Comparison of ENCODE assay signal across 11 cellular contexts in genomic region chr1:172609528-172609927, GRCh38. TPM values are rescaled to one million over a fixed set of nuclear protein-coding genes. Genes with fewer than 3 reads are reported as not detected.
A peak's percentile ranks its signal among the peaks of the same experiment; 100 is the strongest.
DNase-seq lines count a peak whose midpoint lies in the region; ATAC-seq and TF ChIP-seq lines count a peak whose summit lies in the region.
"Had no signal": no experiment of that assay in that cellular context is flagged by ENCODE, and none has a peak within 500 bp of the region (broad histone marks: within the 10 kb centered on the region; RNA-seq: fewer than 3 reads in every experiment).

No MANE protein-coding gene starts in this region.

- TF ChIP-seq CTCF in HFFc6 (IDR thresholded peaks at IDR 0.05) (peak; percentile 74), activated B cell treated with CpG ODN at 0.5 μM for 24 hours (IDR thresholded peaks at IDR 0.05) (no peak)

- H3K27ac ChIP-seq in CD4-positive, alpha-beta memory T cell (ENCODE audit: low read depth, low read length): no peak overlapping the region

- no peak overlapping the region for H3K4me3 ChIP-seq in CD4-positive, alpha-beta memory T cell (ENCODE audit: low read length in 2 of 2)

- POLR2A ChIA-PET in CD4-positive, alpha-beta memory T cell (lab: Charles Lee; ENCODE audit: partially characterized antibody): interaction anchor here (0.7 to 3.2 kb wide), 8 partner anchors 20 to 115 kb away, joined by 3 to 27 read pairs (median 4); no protein-coding TSS in a partner anchor
- POLR2A ChIA-PET in activated B cell treated with CpG ODN at 0.5 μM for 24 hours (lab: Charles Lee): no interaction called here

- DNase-seq in CD4-positive, alpha-beta memory T cell: peak in 4 of 5 donors; percentile 34 to 41 (median 38)
- DNase-seq in HFFc6 (peak; percentile 28), activated B cell treated with CpG ODN at 0.5 μM for 24 hours (no peak), left lobe of liver (ENCODE audit: low spot score) (no peak), NCI-H1436 (lab: John Stamatoyannopoulos, UW) (no peak), NCI-H748 (lab: John Stamatoyannopoulos, UW; ENCODE audit: unreplicated experiment) (no peak)
- DNase-seq in activated CD4-positive, alpha-beta T cell treated with anti-CD3 and anti-CD28 coated beads, Interleukin-2, amount 50 U/mL, for 4 hours: no peak
- DNase-seq: activated CD4-positive, alpha-beta T cell treated with anti-CD3 and anti-CD28 coated beads, Interleukin-2, amount 50 U/mL, for 1 hour; stimulated activated CD4-positive, alpha-beta T cell treated with anti-CD3 and anti-CD28 coated beads, Interleukin-2, amount 100 ng/mL, for 24 hours had no signal

- peaks cover 28 to 42% of the 10 kb centered on the region in 2 donors for H3K36me3 Mint-ChIP-seq in CD4-positive, alpha-beta memory T cell
- H3K36me3 Mint-ChIP-seq in HFFc6 (ENCODE audit: low read depth) (peaks cover 26% of the 10 kb centered on the region), activated B cell treated with CpG ODN at 0.5 μM for 24 hours (ENCODE audit: low read depth) (peaks cover 52% of the 10 kb centered on the region)

- no peak overlapping the region for H3K4me3 Mint-ChIP-seq in CD4-positive, alpha-beta memory T cell
- H3K4me3 Mint-ChIP-seq in HFFc6: no peak overlapping the region
- no peak overlapping the region for H3K4me3 Mint-ChIP-seq in activated B cell treated with CpG ODN at 0.5 μM for 24 hours

- H3K27me3 Mint-ChIP-seq in CD4-positive, alpha-beta memory T cell: no peaks in the 10 kb centered on the region
- H3K27me3 Mint-ChIP-seq in HFFc6 (ENCODE audit: insufficient read depth) (no peaks in the 10 kb centered on the region), activated B cell treated with CpG ODN at 0.5 μM for 24 hours (no peaks in the 10 kb centered on the region)

- peak overlapping the region in 1 of 7 donors; percentile 43 for H3K27ac Mint-ChIP-seq in CD4-positive, alpha-beta memory T cell
- H3K27ac Mint-ChIP-seq in HFFc6 (no peak overlapping the region), activated B cell treated with CpG ODN at 0.5 μM for 24 hours (no peak overlapping the region)

- no peaks in the 10 kb centered on the region for H3K9me3 ChIP-seq in CD4-positive, alpha-beta memory T cell (ENCODE audit: control insufficient read depth in 1 of 2, low read length in 2 of 2)

- no peaks in the 10 kb centered on the region for H3K9me3 Mint-ChIP-seq in CD4-positive, alpha-beta memory T cell
- H3K9me3 Mint-ChIP-seq in HFFc6: no peaks in the 10 kb centered on the region
- H3K9me3 Mint-ChIP-seq in activated B cell treated with CpG ODN at 0.5 μM for 24 hours: no peaks in the 10 kb centered on the region

- peak; percentile 25 for ATAC-seq in activated B cell treated with CpG ODN at 0.5 μM for 24 hours (ENCODE audit: low read depth)
- peak; percentile 35 for ATAC-seq in left lobe of liver
- no peak for ATAC-seq in GM21737 (IDR thresholded peaks at IDR 0.05; ENCODE audit: unreplicated experiment)

- intact Hi-C loops in CD4-positive, alpha-beta memory T cell (cut with micrococcal nuclease): loop anchor here (1.0 to 5.0 kb wide), 4 partner anchors 30 to 180 kb away; partner anchors contain the start of gene FASLG
- intact Hi-C loops in activated B cell treated with CpG ODN at 0.5 μM for 24 hours (cut with micrococcal nuclease): loop anchor here (1.0 kb wide), 1 partner anchor 110 kb away; no protein-coding TSS in a partner anchor

- CTCF ChIA-PET in CD4-positive, alpha-beta memory T cell (lab: Charles Lee; ENCODE audit: partially characterized antibody): interaction anchor here (0.6 to 7.8 kb wide), 22 partner anchors 10 to 159 kb away, joined by 3 to 261 read pairs (median 5); no protein-coding TSS in a partner anchor
- CTCF ChIA-PET in activated B cell treated with CpG ODN at 0.5 μM for 24 hours (lab: Charles Lee): interaction anchor here (0.9 to 5.7 kb wide), 4 partner anchors 9 to 117 kb away, joined by 3 to 76 read pairs (median 10); no protein-coding TSS in a partner anchor

- peaks cover 4 to 9% (median 6%) of the 10 kb centered on the region in 4 donors for H3K4me1 Mint-ChIP-seq in CD4-positive, alpha-beta memory T cell
- H3K4me1 Mint-ChIP-seq in HFFc6 (ENCODE audit: low read depth) (peaks cover 26% of the 10 kb centered on the region), activated B cell treated with CpG ODN at 0.5 μM for 24 hours (no peaks in the 10 kb centered on the region)

- H3K36me3 ChIP-seq in CD4-positive, alpha-beta memory T cell (ENCODE audit: insufficient read depth, low read length): no peaks in the 10 kb centered on the region

- no peaks in the 10 kb centered on the region for H3K27me3 ChIP-seq in CD4-positive, alpha-beta memory T cell (ENCODE audit: insufficient read depth, low read length)

- no peaks in the 10 kb centered on the region for H3K4me1 ChIP-seq in CD4-positive, alpha-beta memory T cell (ENCODE audit: insufficient read depth, low read length)

RNA-seq across cellular contexts. Expression of gene FASLG, which starts 49.4 kb away (rescaled TPM):
- total RNA-seq in CD4-positive, alpha-beta memory T cell: 1 to 10 TPM; 4.3 to 4.9 TPM
- polyA plus RNA-seq in CD4-positive, alpha-beta memory T cell: 1 to 10 TPM in 1 of 2 donors, under 1 TPM in 1; 0.81 to 2.5 TPM
- total RNA-seq in HFFc6 (2021; fragmentation: NEBNext Ultra II Directional; extraction: Animal tissue kit (Norgen Biotek cat#: 25700)): not detected
- not detected in 2 replicates for total RNA-seq in activated B cell treated with CpG ODN at 0.5 μM for 24 hours
- not detected for total RNA-seq in left lobe of liver
- total RNA-seq: glomerular endothelial cell had no signal

Comparison
In these comparisons a context has a peak if more than half of its experiments do, and no peak if none do; other contexts are left out.
1. DNase-seq: peak in CD4-positive, alpha-beta memory T cell (4 of 5) and HFFc6 (single experiment); none in activated B cell treated with CpG ODN at 0.5 μM for 24 hours (single experiment), left lobe of liver (single experiment), NCI-H1436 (single experiment), activated CD4-positive, alpha-beta T cell treated with anti-CD3 and anti-CD28 coated beads, Interleukin-2, amount 50 U/mL, for 4 hours (0 of 2) and NCI-H748 (single experiment).